Comparison of ENCODE assay signal across 8 cellular contexts in the genomic region with DNA sequence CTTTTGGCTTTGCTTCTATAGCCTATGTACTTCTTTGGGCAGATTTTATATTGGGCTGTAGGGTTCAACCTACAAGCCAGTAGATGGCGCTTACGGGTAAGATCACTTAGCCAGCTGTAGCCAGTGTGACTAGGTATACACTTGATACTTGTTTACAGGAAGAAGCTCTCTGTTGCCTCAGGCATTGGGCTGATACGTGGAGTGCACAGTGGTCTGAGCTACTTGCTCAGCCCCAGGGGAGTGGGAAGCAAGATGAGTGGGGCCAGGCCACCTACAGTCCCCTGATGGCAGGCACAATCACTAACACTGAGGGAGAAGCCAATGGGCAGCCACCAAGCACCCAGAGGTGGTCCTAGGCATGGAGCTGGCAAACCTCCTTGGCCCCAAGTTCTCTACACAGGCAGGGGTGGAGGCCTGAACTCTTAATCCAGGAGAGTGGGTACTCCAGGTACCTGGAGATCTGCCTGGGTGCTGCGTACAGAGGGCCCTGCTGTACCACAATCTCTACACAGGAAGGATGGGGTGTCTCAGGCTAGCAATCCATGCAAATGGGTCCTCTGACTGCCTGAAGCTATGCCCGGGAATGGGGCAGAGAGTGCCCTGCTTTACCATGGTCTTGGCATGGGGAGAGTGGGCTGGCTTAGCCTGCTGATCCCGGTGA.
DNase-seq lines count a peak whose midpoint lies in the region; ATAC-seq, FAIRE-seq and TF ChIP-seq lines count a peak whose summit lies in the region.

No MANE protein-coding gene starts in this region.

- peak in 1 of 2 experiments; percentile 85; a peak in 2 of 4 replicates for TF ChIP-seq RAD21 in K562 (CRISPR knock-in tag; conservative IDR thresholded peaks at IDR 0.05 in 1 of 2, IDR thresholded peaks at IDR 0.05 in 1 of 2)

- H3K4me3 ChIP-seq in H7 (ENCODE audit: insufficient read depth, low read depth, low read length) (no peak overlapping the region), K562 (no peak overlapping the region), mucosa of descending colon (no peak overlapping the region), uterus (no peak overlapping the region)

- CTCF ChIA-PET in K562 (lab: Yijun Ruan, JAX; ENCODE audit: low intra/inter-chr PET ratio): interaction anchor here (0.5 to 0.6 kb wide), 2 partner anchors 25 to 175 kb away, joined by 3 to 4 read pairs; no protein-coding TSS in a partner anchor

- no TSS peak for BruUV-seq in K562 (replicated peaks; lab: Mats Ljungman, UMichigan)

- H3K27ac ChIP-seq in K562 (ENCODE audit: extremely low read depth, low read depth, low read length) (no peak overlapping the region; the same call in 2 of the 3 replicates), uterus (no peak overlapping the region)

- POLR2A ChIA-PET in K562 (lab: Yijun Ruan, JAX): interaction anchor here (0.5 to 1.2 kb wide), 4 partner anchors 10 to 335 kb away, joined by 3 read pairs; a partner anchor contains a TSS

- H3K9me3 ChIP-seq in K562 (replicated peaks; ENCODE audit: control insufficient read depth, insufficient read depth, low read depth, low read length): no peaks in the 10 kb centered on the region
- peaks cover 5% of the 10 kb centered on the region for H3K9me3 ChIP-seq in mucosa of descending colon
- H3K9me3 ChIP-seq in uterus: peaks cover 0 to 21% of the 10 kb centered on the region in 2 donors

- in situ Hi-C loops in K562 (cut with MboI): no loop called here

- peaks cover 3% of the 10 kb centered on the region; the same call in 1 of the 3 replicates for H3K79me2 ChIP-seq in K562 (ENCODE audit: control insufficient read depth, insufficient read depth, low read length)

- H3K27me3 ChIP-seq in H7 (ENCODE audit: control insufficient read depth, insufficient read depth, low read length) (no peaks in the 10 kb centered on the region), K562 (ENCODE audit: control insufficient read depth in 2 of 2, insufficient read depth in 2 of 2, low read length in 2 of 2) (no peaks in the 10 kb centered on the region), uterus (no peaks in the 10 kb centered on the region)

- FAIRE-seq in K562 (lab: Jason Lieb, UNC): peak; percentile 75

- 35% methylated on average over 6 of the region's 6 CpGs for WGBS in K562 (ENCODE audit: insufficient coverage, low coverage, missing lambda C conversion rate)

- no peak overlapping the region for H3K9ac ChIP-seq in K562 (ENCODE audit: insufficient read depth in 1 of 2, low read depth in 2 of 2, low read length in 2 of 2)

- no peaks in the 10 kb centered on the region for H3K9me1 ChIP-seq in K562 (ENCODE audit: control insufficient read depth, insufficient read depth, low read length)

- no peak overlapping the region; the same call in 1 of the 2 replicates for H2AFZ ChIP-seq in K562 (ENCODE audit: low read depth, low read length)

- no peak overlapping the region for H3K4me2 ChIP-seq in K562 (ENCODE audit: insufficient read depth, low read length)

- intact Hi-C loops in K562 (cut with micrococcal nuclease): loop anchor here (1.0 to 2.0 kb wide), 3 partner anchors 178 to 214 kb away; no protein-coding TSS in a partner anchor
- intact Hi-C loops in mucosa of descending colon (cut with DNase I, micrococcal nuclease): no loop called here
- intact Hi-C loops in uterus (cut with DNase I; ENCODE audit: low total_unique reads): no loop called here

- TF ChIP-seq POLR2A in K562 (conservative IDR thresholded peaks at IDR 0.05) (no peak), uterus (IDR thresholded peaks at IDR 0.05) (no peak)

- peak; percentile 97 for ATAC-seq in K562
- peak; percentile 72 for ATAC-seq in mucosa of descending colon

- H3K36me3 ChIP-seq in H7 (replicated peaks; ENCODE audit: control insufficient read depth, insufficient read depth, low read length) (no peaks in the 10 kb centered on the region), K562 (ENCODE audit: control insufficient read depth, insufficient read depth, low read length) (no peaks in the 10 kb centered on the region), mucosa of descending colon (ENCODE audit: low read depth) (no peaks in the 10 kb centered on the region), uterus (no peaks in the 10 kb centered on the region)

- H4K20me1 ChIP-seq in K562 (replicated peaks; ENCODE audit: control insufficient read depth, insufficient read depth, low read length): no peaks in the 10 kb centered on the region

- TF ChIP-seq CTCF in K562 (IDR thresholded peaks at IDR 0.05 in 2 of 3, conservative IDR thresholded peaks at IDR 0.05 in 1 of 3; ENCODE audit: insufficient read depth in 2 of 3, low read depth in 1 of 3, low read length in 3 of 3) (peak; percentile 53 to 72 (median 68)), mucosa of descending colon (IDR thresholded peaks at IDR 0.05) (no peak), uterus (IDR thresholded peaks at IDR 0.05) (no peak)

- peak; percentile 31 for DNase-seq in activated CD4-positive, alpha-beta T cell treated with anti-CD3 and anti-CD28 coated beads for 48 hours
- no peak for DNase-seq in activated CD4-positive, alpha-beta T cell treated with anti-CD3 and anti-CD28 coated beads for 4 hours
- DNase-seq in H7 (peak; percentile 13), NCI-H345 (lab: John Stamatoyannopoulos, UW) (peak; percentile 61), K562 (ENCODE audit: extremely low read depth in 1 of 4, low spot score in 3 of 4) (peak in 2 of 4 experiments; percentile 50 to 65), mucosa of descending colon (peak in 1 of 3 donors; percentile 30), uterus (no peak), GM19240 (ENCODE audit: insufficient read length, low spot score) (no peak)

- H3K4me1 ChIP-seq in K562 (replicated peaks in 1 of 2; ENCODE audit: control insufficient read depth in 2 of 2, insufficient read depth in 2 of 2, low read length in 2 of 2) (peaks cover 0 to 2% of the 10 kb centered on the region in 2 experiments; a peak in 2 of 5 replicates), mucosa of descending colon (ENCODE audit: low read depth) (no peaks in the 10 kb centered on the region), uterus (no peaks in the 10 kb centered on the region)

- no peak for TF ChIP-seq EP300 in K562 (IDR thresholded peaks at IDR 0.05; ENCODE audit: low read length)

TF ChIP-seq in K562, 482 proteins besides CTCF, POLR2A, EP300 and RAD21 (continues in another document):
- TF ChIP-seq, protein P1, sequence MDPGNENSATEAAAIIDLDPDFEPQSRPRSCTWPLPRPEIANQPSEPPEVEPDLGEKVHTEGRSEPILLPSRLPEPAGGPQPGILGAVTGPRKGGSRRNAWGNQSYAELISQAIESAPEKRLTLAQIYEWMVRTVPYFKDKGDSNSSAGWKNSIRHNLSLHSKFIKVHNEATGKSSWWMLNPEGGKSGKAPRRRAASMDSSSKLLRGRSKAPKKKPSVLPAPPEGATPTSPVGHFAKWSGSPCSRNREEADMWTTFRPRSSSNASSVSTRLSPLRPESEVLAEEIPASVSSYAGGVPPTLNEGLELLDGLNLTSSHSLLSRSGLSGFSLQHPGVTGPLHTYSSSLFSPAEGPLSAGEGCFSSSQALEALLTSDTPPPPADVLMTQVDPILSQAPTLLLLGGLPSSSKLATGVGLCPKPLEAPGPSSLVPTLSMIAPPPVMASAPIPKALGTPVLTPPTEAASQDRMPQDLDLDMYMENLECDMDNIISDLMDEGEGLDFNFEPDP (CRISPR knock-in tag; IDR thresholded peaks at IDR 0.05): no peak
- 0 out of 2 replicates have a peak, but pooled peaks have one; percentile 27 for TF ChIP-seq DPF2 (IDR thresholded peaks at IDR 0.05)
- no peak for TF ChIP-seq ZNF695 (CRISPR knock-in tag; IDR thresholded peaks at IDR 0.05)
- TF ChIP-seq PCBP1 (IDR thresholded peaks at IDR 0.05; ENCODE audit: low read depth, low read length, poor library complexity, severe bottlenecking): no peak
- no peak for TF ChIP-seq CEBPB (tag; IDR thresholded peaks at IDR 0.05)
- TF ChIP-seq, protein P2, sequence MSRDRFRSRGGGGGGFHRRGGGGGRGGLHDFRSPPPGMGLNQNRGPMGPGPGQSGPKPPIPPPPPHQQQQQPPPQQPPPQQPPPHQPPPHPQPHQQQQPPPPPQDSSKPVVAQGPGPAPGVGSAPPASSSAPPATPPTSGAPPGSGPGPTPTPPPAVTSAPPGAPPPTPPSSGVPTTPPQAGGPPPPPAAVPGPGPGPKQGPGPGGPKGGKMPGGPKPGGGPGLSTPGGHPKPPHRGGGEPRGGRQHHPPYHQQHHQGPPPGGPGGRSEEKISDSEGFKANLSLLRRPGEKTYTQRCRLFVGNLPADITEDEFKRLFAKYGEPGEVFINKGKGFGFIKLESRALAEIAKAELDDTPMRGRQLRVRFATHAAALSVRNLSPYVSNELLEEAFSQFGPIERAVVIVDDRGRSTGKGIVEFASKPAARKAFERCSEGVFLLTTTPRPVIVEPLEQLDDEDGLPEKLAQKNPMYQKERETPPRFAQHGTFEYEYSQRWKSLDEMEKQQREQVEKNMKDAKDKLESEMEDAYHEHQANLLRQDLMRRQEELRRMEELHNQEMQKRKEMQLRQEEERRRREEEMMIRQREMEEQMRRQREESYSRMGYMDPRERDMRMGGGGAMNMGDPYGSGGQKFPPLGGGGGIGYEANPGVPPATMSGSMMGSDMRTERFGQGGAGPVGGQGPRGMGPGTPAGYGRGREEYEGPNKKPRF (IDR thresholded peaks at IDR 0.05; ENCODE audit: low read depth, low read length): no peak
- no peak for TF ChIP-seq ZNF79 (CRISPR knock-in tag; IDR thresholded peaks at IDR 0.05; ENCODE audit: low read depth)
- 0 out of 2 replicates have a peak, but pooled peaks have one; percentile 38 for TF ChIP-seq ARID2 (IDR thresholded peaks at IDR 0.05)
- TF ChIP-seq, protein P3, sequence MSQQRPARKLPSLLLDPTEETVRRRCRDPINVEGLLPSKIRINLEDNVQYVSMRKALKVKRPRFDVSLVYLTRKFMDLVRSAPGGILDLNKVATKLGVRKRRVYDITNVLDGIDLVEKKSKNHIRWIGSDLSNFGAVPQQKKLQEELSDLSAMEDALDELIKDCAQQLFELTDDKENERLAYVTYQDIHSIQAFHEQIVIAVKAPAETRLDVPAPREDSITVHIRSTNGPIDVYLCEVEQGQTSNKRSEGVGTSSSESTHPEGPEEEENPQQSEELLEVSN (IDR thresholded peaks at IDR 0.05; ENCODE audit: borderline replicate concordance in 1 of 2, extremely low read depth in 1 of 2, insufficient read depth in 1 of 2, insufficient read length in 1 of 2, low read depth in 1 of 2, low read length in 1 of 2, poor library complexity in 1 of 2, severe bottlenecking in 1 of 2): no peak

Comparison
In these comparisons a context has a peak if more than half of its experiments do, and no peak if none do; other contexts are left out.
1. DNase-seq: peak in activated CD4-positive, alpha-beta T cell treated with anti-CD3 and anti-CD28 coated beads for 48 hours (single experiment), H7 (single experiment) and NCI-H345 (single experiment); none in activated CD4-positive, alpha-beta T cell treated with anti-CD3 and anti-CD28 coated beads for 4 hours (0 of 2), uterus (0 of 2) and GM19240 (single experiment).
2. CTCF ChIP-seq: peak in K562 (3 of 3); none in mucosa of descending colon (single experiment) and uterus (0 of 4).